12 cellular contexts compared by ENCODE assay signal in the genomic region with DNA sequence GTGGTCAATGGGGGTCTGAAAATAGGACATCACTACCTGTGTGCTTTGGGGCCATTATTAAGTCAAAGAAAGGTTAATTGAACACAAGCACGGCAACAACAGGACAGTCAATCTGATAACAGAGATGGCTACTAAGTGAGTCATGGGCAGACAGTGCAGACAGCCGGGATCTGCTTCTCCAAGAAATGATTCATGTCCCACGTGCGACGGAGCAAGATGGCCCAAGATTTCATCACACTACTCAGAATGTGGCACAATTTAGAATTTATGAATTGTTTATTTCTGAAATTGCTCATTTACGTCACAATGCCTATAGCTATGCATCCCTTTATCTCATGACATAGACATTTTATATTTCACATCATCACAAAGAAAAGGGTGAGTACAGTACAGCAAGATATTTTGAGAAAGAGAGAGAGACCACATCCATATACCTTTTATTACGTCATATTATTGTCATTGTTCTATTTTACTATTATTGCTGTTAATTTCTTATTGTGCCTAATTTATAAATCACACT.
DNase-seq lines count a peak whose midpoint lies in the region; ATAC-seq and TF ChIP-seq lines count a peak whose summit lies in the region.
"Had no signal": no experiment of that assay in that cellular context is flagged by ENCODE, and none has a peak within 500 bp of the region (broad histone marks: within the 10 kb centered on the region; RNA-seq: fewer than 3 reads in every experiment).

No MANE protein-coding gene starts in this region.

- peaks cover 34% of the 10 kb centered on the region for H3K4me1 ChIP-seq in RWPE2 (ENCODE audit: insufficient read depth, poor library complexity, severe bottlenecking)
- peaks cover 39% of the 10 kb centered on the region for H3K4me1 ChIP-seq in skeletal muscle satellite cell (ENCODE audit: control insufficient read depth, insufficient read depth, low read length)

- H3K4me2 ChIP-seq in skeletal muscle satellite cell (ENCODE audit: low read length): peak overlapping the region; percentile 28

- H3K4me3 ChIP-seq in RWPE2 (ENCODE audit: severe bottlenecking): no peak overlapping the region
- H3K4me3 ChIP-seq in skeletal muscle satellite cell (ENCODE audit: low read length): no peak overlapping the region

- H3K36me3 Mint-ChIP-seq in activated CD4-positive, alpha-beta T cell treated with anti-CD3 and anti-CD28 coated beads for 36 hours (ENCODE audit: low read depth): no peaks in the 10 kb centered on the region

- H3K4me3 Mint-ChIP-seq in activated CD4-positive, alpha-beta T cell treated with anti-CD3 and anti-CD28 coated beads for 36 hours: no peak overlapping the region

- H3K27me3 Mint-ChIP-seq in activated CD4-positive, alpha-beta T cell treated with anti-CD3 and anti-CD28 coated beads for 36 hours: peaks cover 21% of the 10 kb centered on the region

- H3K4me1 Mint-ChIP-seq in activated CD4-positive, alpha-beta T cell treated with anti-CD3 and anti-CD28 coated beads for 36 hours: peaks cover 12% of the 10 kb centered on the region

- TF ChIP-seq CTCF in RWPE2 (IDR thresholded peaks at IDR 0.05; ENCODE audit: poor library complexity, severe bottlenecking): no peak

- ATAC-seq in activated CD4-positive, alpha-beta T cell treated with anti-CD3 and anti-CD28 coated beads for 36 hours: peak; percentile 26
- peak; percentile 84 for ATAC-seq in RWPE2 (ENCODE audit: low read depth)
- no peak for ATAC-seq in HG02973 (IDR thresholded peaks at IDR 0.05; ENCODE audit: unreplicated experiment)

- H3K9me3 ChIP-seq in RWPE2 (ENCODE audit: severe bottlenecking) (no peaks in the 10 kb centered on the region), skeletal muscle satellite cell (replicated peaks; ENCODE audit: low read length) (no peaks in the 10 kb centered on the region)

- H3K36me3 ChIP-seq in RWPE2 (ENCODE audit: low read depth) (no peaks in the 10 kb centered on the region; the same call in 1 of the 2 replicates), skeletal muscle satellite cell (ENCODE audit: insufficient read depth, low read length) (no peaks in the 10 kb centered on the region)

- peak; percentile 19 for DNase-seq in activated CD4-positive, alpha-beta T cell treated with anti-CD3 and anti-CD28 coated beads for 36 hours
- no peak for DNase-seq in activated CD4-positive, alpha-beta T cell treated with anti-CD3 and anti-CD28 coated beads, Interleukin-2, amount 50 U/mL, for 1 hour
- peak; percentile 88 for DNase-seq in RWPE2 (ENCODE audit: low spot score)
- DNase-seq in fibroblast of peridontal ligament (ENCODE audit: extremely low read depth): peak; percentile 86
- DNase-seq in substantia nigra (lab: John Stamatoyannopoulos, UW): no peak
- no peak for DNase-seq in activated naive CD4-positive, alpha-beta T cell (lab: John Stamatoyannopoulos, UW)
- DNase-seq: activated CD4-positive, CD25-positive, alpha-beta regulatory T cell treated with anti-CD3 and anti-CD28 coated beads, Interleukin-2, amount 50 U/mL, for 72 hours; amygdala; NCI-H82; posterior cingulate gyrus had no signal

- peak overlapping the region; percentile 51 for H3K27ac ChIP-seq in RWPE2 (ENCODE audit: poor library complexity, severe bottlenecking)
- H3K27ac ChIP-seq in substantia nigra (ENCODE audit: low read depth, low read length, poor library complexity, severe bottlenecking): no peak overlapping the region

- H3K9me3 Mint-ChIP-seq in activated CD4-positive, alpha-beta T cell treated with anti-CD3 and anti-CD28 coated beads for 36 hours (ENCODE audit: low read depth): peaks cover 2% of the 10 kb centered on the region

- H3K27ac Mint-ChIP-seq in activated CD4-positive, alpha-beta T cell treated with anti-CD3 and anti-CD28 coated beads for 36 hours: no peak overlapping the region

- CTCF ChIA-PET in activated CD4-positive, alpha-beta T cell treated with anti-CD3 and anti-CD28 coated beads for 36 hours (lab: Charles Lee): no interaction called here

- H3K27me3 ChIP-seq in RWPE2 (ENCODE audit: insufficient read depth, poor library complexity, severe bottlenecking): no peaks in the 10 kb centered on the region
- no peaks in the 10 kb centered on the region for H3K27me3 ChIP-seq in skeletal muscle satellite cell (ENCODE audit: control insufficient read depth, insufficient read depth, low read length)

- H3K9ac ChIP-seq in skeletal muscle satellite cell (ENCODE audit: low read depth, low read length): no peak overlapping the region

- POLR2A ChIA-PET in activated CD4-positive, alpha-beta T cell treated with anti-CD3 and anti-CD28 coated beads for 36 hours (lab: Charles Lee): no interaction called here

- intact Hi-C loops in activated CD4-positive, alpha-beta T cell treated with anti-CD3 and anti-CD28 coated beads for 36 hours (cut with DNase I, micrococcal nuclease): no loop called here

Comparison
In these comparisons a context has a peak if more than half of its experiments do, and no peak if none do; other contexts are left out.
1. DNase-seq: peak in activated CD4-positive, alpha-beta T cell treated with anti-CD3 and anti-CD28 coated beads for 36 hours (single experiment), RWPE2 (single experiment) and fibroblast of peridontal ligament (single experiment); none in activated CD4-positive, alpha-beta T cell treated with anti-CD3 and anti-CD28 coated beads, Interleukin-2, amount 50 U/mL, for 1 hour (single experiment), substantia nigra (0 of 49) and activated naive CD4-positive, alpha-beta T cell (0 of 4).